In the genomic region with DNA sequence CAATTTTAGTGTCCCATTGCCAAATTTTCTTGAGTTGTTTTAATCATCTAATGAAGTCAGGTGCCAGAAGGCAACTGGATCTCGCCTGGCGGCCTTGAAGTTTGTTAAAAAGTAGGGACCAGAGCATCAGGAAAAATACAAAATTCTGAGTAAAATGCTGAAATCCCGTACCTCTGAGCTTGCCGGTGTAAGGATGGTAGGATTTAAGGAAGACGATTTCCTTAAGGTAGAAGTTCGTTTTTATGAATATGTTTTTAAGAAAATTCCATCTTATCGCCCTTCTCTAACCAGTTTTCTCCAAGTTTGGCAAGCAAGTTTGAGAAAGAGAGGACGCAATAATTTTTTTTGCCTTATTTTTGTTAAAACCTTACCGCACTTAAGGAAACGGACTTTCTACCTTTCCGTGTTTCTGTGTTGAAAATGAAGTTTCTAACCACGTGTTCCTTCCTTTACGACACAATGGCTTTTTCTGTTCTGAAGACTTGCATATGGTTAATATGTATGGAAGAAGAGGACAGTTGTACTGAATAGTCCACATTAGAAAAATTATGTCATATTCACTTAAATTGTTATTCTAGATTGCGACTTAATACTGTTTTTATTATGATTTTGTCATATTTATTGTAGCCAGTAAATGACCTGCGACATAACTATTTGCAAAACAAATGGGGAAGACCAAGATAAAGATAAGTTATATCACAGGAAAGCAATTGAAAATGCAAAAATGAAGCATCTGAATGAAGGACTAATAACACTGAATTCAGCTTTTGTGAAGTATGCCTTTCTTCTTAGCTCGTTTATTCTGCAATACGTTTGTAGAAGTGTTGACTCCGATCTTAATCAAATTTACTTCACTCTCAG, we compare ENCODE assay signal across 8 cellular contexts. TPM values are rescaled to one million over a fixed set of nuclear protein-coding genes. Genes with fewer than 3 reads are reported as not detected.
DNase-seq lines count a peak whose midpoint lies in the region; ATAC-seq and TF ChIP-seq lines count a peak whose summit lies in the region.

No MANE protein-coding gene starts in this region.

- H3K36me3 ChIP-seq in H7 (replicated peaks; ENCODE audit: control insufficient read depth, insufficient read depth, low read length) (peaks cover 2% of the 10 kb centered on the region; the same call in 1 of the 2 replicates), gastroesophageal sphincter (no peaks in the 10 kb centered on the region)

- peak overlapping the region; percentile 97 for H3K27ac Mint-ChIP-seq in T-helper 1 cell treated with Interleukin-12 subunit alpha and Interleukin-12 subunit beta and Interleukin-4 antibody, amounts not matched to agents 30 μg/mL and 1 μg/mL, for 36 hours

- peaks cover 34% of the 10 kb centered on the region for H3K4me1 Mint-ChIP-seq in T-helper 1 cell treated with Interleukin-12 subunit alpha and Interleukin-12 subunit beta and Interleukin-4 antibody, amounts not matched to agents 30 μg/mL and 1 μg/mL, for 36 hours (ENCODE audit: low read depth)

- TF ChIP-seq EP300 in gastroesophageal sphincter (IDR thresholded peaks at IDR 0.05): no peak

- no peak for TF ChIP-seq POLR2A in gastroesophageal sphincter (IDR thresholded peaks at IDR 0.05)

- ATAC-seq in gastroesophageal sphincter (no peak), HG03039 (IDR thresholded peaks at IDR 0.05; ENCODE audit: unreplicated experiment) (no peak), GM21737 (IDR thresholded peaks at IDR 0.05; ENCODE audit: unreplicated experiment) (no peak)

- no peak for DNase-seq in H7
- DNase-seq in skeletal muscle cell (ENCODE audit: low read depth): no peak
- DNase-seq in A172 (ENCODE audit: low spot score): no peak
- DNase-seq in hypothalamus (lab: John Stamatoyannopoulos, UW): no peak

- H3K4me3 ChIP-seq in H7 (ENCODE audit: insufficient read depth, low read depth, low read length): peak overlapping the region; percentile 82
- peak overlapping the region; percentile 42 to 58 for H3K4me3 ChIP-seq in gastroesophageal sphincter
- peak overlapping the region; percentile 75 for H3K4me3 ChIP-seq in skeletal muscle cell (ENCODE audit: low read depth, low read length)

- H3K4me3 Mint-ChIP-seq in T-helper 1 cell treated with Interleukin-12 subunit alpha and Interleukin-12 subunit beta and Interleukin-4 antibody, amounts not matched to agents 30 μg/mL and 1 μg/mL, for 36 hours: peak overlapping the region; percentile 97

- peaks cover 28% of the 10 kb centered on the region for H3K36me3 Mint-ChIP-seq in T-helper 1 cell treated with Interleukin-12 subunit alpha and Interleukin-12 subunit beta and Interleukin-4 antibody, amounts not matched to agents 30 μg/mL and 1 μg/mL, for 36 hours (ENCODE audit: low read depth)

- H3K9me3 ChIP-seq in gastroesophageal sphincter: no peaks in the 10 kb centered on the region

- H3K27me3 ChIP-seq in H7 (ENCODE audit: control insufficient read depth, insufficient read depth, low read length) (no peaks in the 10 kb centered on the region), gastroesophageal sphincter (no peaks in the 10 kb centered on the region)

- no peaks in the 10 kb centered on the region for H3K9me3 Mint-ChIP-seq in T-helper 1 cell treated with Interleukin-12 subunit alpha and Interleukin-12 subunit beta and Interleukin-4 antibody, amounts not matched to agents 30 μg/mL and 1 μg/mL, for 36 hours

- 18 to 24% methylated on average over 18 of the region's 18 CpGs for WGBS in gastroesophageal sphincter (ENCODE audit: low coverage in 1 of 2), 2 donors

- H3K27ac ChIP-seq in gastroesophageal sphincter: peak overlapping the region in 3 of 4 donors; percentile 68 to 80 (median 69)

- peaks cover 0 to 11% (median 0%) of the 10 kb centered on the region in 3 donors for H3K4me1 ChIP-seq in gastroesophageal sphincter

- TF ChIP-seq CTCF in gastroesophageal sphincter (IDR thresholded peaks at IDR 0.05): no peak

- no peaks in the 10 kb centered on the region for H3K27me3 Mint-ChIP-seq in T-helper 1 cell treated with Interleukin-12 subunit alpha and Interleukin-12 subunit beta and Interleukin-4 antibody, amounts not matched to agents 30 μg/mL and 1 μg/mL, for 36 hours (ENCODE audit: low read depth)

RNA-seq across cellular contexts. Expression of gene ATF7IP2, which starts 0.9 kb away (rescaled TPM):
- total RNA-seq in H7 (2014; rRNA removed; shearing (Covaris generic)): 20.4 and 22.8 TPM in 2 replicates
- 10 to 100 TPM in 1 of 4 donors, 1 to 10 TPM in 3; 4.6 to 11.2 (median 7.2) TPM for total RNA-seq in gastroesophageal sphincter
- not detected in 2 replicates for total RNA-seq in A172 (2014; rRNA removed; shearing (Covaris generic))
